Comparison of ENCODE assay signal across 18 cellular contexts in genomic region chr19:48856921-48857320, GRCh38.
DNase-seq lines count a peak whose midpoint lies in the region; ATAC-seq and TF ChIP-seq lines count a peak whose summit lies in the region.
"Had no signal": no experiment of that assay in that cellular context is flagged by ENCODE, and none has a peak within 500 bp of the region (broad histone marks: within the 10 kb centered on the region; RNA-seq: fewer than 3 reads in every experiment).

No MANE protein-coding gene starts in this region.

- ATAC-seq in HG02852 (IDR thresholded peaks at IDR 0.05; ENCODE audit: unreplicated experiment) (no peak), GM18502 (IDR thresholded peaks at IDR 0.05; ENCODE audit: poor library complexity, unreplicated experiment) (no peak)
- ATAC-seq: A549 had no signal

- H3K4me3 Mint-ChIP-seq in nephron progenitor cell: no peak overlapping the region

- peaks cover 30% of the 10 kb centered on the region for H3K4me1 Mint-ChIP-seq in nephron progenitor cell

- in situ Hi-C loops in astrocyte of the spinal cord (cut with HindIII; ENCODE audit: low sequenced_read_pairs) (no loop called here), HAP-1 (cut with MboI; ENCODE audit: low sequenced_read_pairs) (no loop called here)

- H3K9me3 Mint-ChIP-seq in nephron progenitor cell: no peaks in the 10 kb centered on the region
- H3K9me3 Mint-ChIP-seq: CD8-positive, alpha-beta memory T cell had no signal

- H3K36me3 ChIP-seq in HAP-1 (replicated peaks): no peaks in the 10 kb centered on the region

- peaks cover 45% of the 10 kb centered on the region for H3K36me3 Mint-ChIP-seq in nephron progenitor cell (ENCODE audit: low read depth)
- H3K36me3 Mint-ChIP-seq: CD8-positive, alpha-beta memory T cell had no signal

- peak overlapping the region; percentile 39 for H3K27ac Mint-ChIP-seq in nephron progenitor cell

- H3K27me3 Mint-ChIP-seq in nephron progenitor cell (ENCODE audit: low read depth, poor library complexity): no peaks in the 10 kb centered on the region
- H3K27me3 Mint-ChIP-seq: CD8-positive, alpha-beta memory T cell had no signal

- DNase-seq in AG20443 (ENCODE audit: low spot score) (peak; percentile 33), MV-4-11 (lab: John Stamatoyannopoulos, UW) (peak; percentile 24), astrocyte of the spinal cord (ENCODE audit: low read depth, low spot score) (peak; percentile 31), nephron progenitor cell (no peak), HK-2 (ENCODE audit: unreplicated experiment) (no peak), HAP-1 (ENCODE audit: low spot score in 2 of 2) (no peak)
- DNase-seq: C1 segment of cervical spinal cord; CD8-positive, alpha-beta memory T cell; DMS53; KBM-7; NCI-H1417 treated with DMSO at 0.1 percent for 48 hours; NCI-H187 treated with DMSO at 0.1 percent for 48 hours; NCI-H2227 treated with DMSO at 0.1 percent for 48 hours; NCI-H510A treated with DMSO at 0.1 percent for 48 hours; PC-9 had no signal

- H3K4me3 ChIP-seq in astrocyte of the spinal cord (ENCODE audit: low read depth, low read length): no peak overlapping the region
- no peak overlapping the region for H3K4me3 ChIP-seq in HAP-1
- H3K4me3 ChIP-seq: A549, PC-9 had no signal

- H3K4me1 ChIP-seq in HAP-1: no peaks in the 10 kb centered on the region; the same call in 1 of the 2 replicates
- H3K4me1 ChIP-seq: A549 had no signal

- no peaks in the 10 kb centered on the region for H3K9me3 ChIP-seq in HAP-1
- H3K9me3 ChIP-seq: A549 had no signal

- no peaks in the 10 kb centered on the region for H3K27me3 ChIP-seq in HAP-1 (ENCODE audit: low read depth)

- TF ChIP-seq CTCF in astrocyte of the spinal cord (IDR thresholded peaks at IDR 0.05; ENCODE audit: low read depth, low read length) (no peak), nephron progenitor cell (IDR thresholded peaks at IDR 0.05) (no peak)

Comparison
In these comparisons a context has a peak if more than half of its experiments do, and no peak if none do; other contexts are left out.
1. DNase-seq: peak in AG20443 (single experiment), MV-4-11 (single experiment) and astrocyte of the spinal cord (single experiment); none in nephron progenitor cell (single experiment), HK-2 (single experiment) and HAP-1 (0 of 2).